In genomic region chr11:117688255-117688797, GRCh38 we compare ENCODE assay signal across 11 cellular contexts.
DNase-seq lines count a peak whose midpoint lies in the region; ATAC-seq and TF ChIP-seq lines count a peak whose summit lies in the region.
"Had no signal": no experiment of that assay in that cellular context is flagged by ENCODE, and none has a peak within 500 bp of the region (broad histone marks: within the 10 kb centered on the region; RNA-seq: fewer than 3 reads in every experiment).

No MANE protein-coding gene starts in this region.

- H3K4me3 Mint-ChIP-seq in activated T-helper 2 cell treated with anti-CD3 and anti-CD28 coated beads, Interferon-gamma antibody, Interleukin-2, Interleukin-4, amounts not matched to agents 10 μg/mL and 5 μg/mL and 100 μg/mL, durations not matched to agents 14 hours and 24 hours and 36 hours (ENCODE audit: low read depth), result no peak overlapping the region
- no peak overlapping the region for H3K4me3 Mint-ChIP-seq in CD4-positive, alpha-beta T cell
- H3K4me3 Mint-ChIP-seq: B cell; CD4-positive, alpha-beta memory T cell had no signal

- CTCF ChIA-PET in CD4-positive, alpha-beta T cell (lab: Charles Lee), result no interaction called here

- H3K27me3 Mint-ChIP-seq in activated T-helper 2 cell treated with anti-CD3 and anti-CD28 coated beads, Interferon-gamma antibody, Interleukin-2, Interleukin-4, amounts not matched to agents 10 μg/mL and 5 μg/mL and 100 μg/mL, durations not matched to agents 14 hours and 24 hours and 36 hours (ENCODE audit: low read depth), result peaks cover 2% of the 10 kb centered on the region
- H3K27me3 Mint-ChIP-seq in CD4-positive, alpha-beta T cell, result peaks cover 17% of the 10 kb centered on the region

- no peak overlapping the region for H3K27ac Mint-ChIP-seq in activated T-helper 2 cell treated with anti-CD3 and anti-CD28 coated beads, Interferon-gamma antibody, Interleukin-2, Interleukin-4, amounts not matched to agents 10 μg/mL and 5 μg/mL and 100 μg/mL, durations not matched to agents 14 hours and 24 hours and 36 hours
- H3K27ac Mint-ChIP-seq in CD4-positive, alpha-beta T cell, result no peak overlapping the region
- H3K27ac Mint-ChIP-seq: B cell; CD4-positive, alpha-beta memory T cell had no signal

- H3K4me3 ChIP-seq in dorsolateral prefrontal cortex (peak overlapping the region in 1 of 59 donors; percentile 7), thyroid gland (replicated peaks in 1 of 3) (no peak overlapping the region)
- H3K4me3 ChIP-seq: GM23248 had no signal

- H3K36me3 ChIP-seq in thyroid gland, result no peaks in the 10 kb centered on the region

- no peaks in the 10 kb centered on the region for H3K4me1 ChIP-seq in thyroid gland

- peak; percentile 22 for DNase-seq in NCI-H2029 treated with DMSO at 0.1 percent for 48 hours (lab: John Stamatoyannopoulos, UW)
- DNase-seq in dorsolateral prefrontal cortex, result no peak
- DNase-seq in thyroid gland, result peak; percentile 46 to 47
- DNase-seq in activated T-helper 2 cell treated with anti-CD3 and anti-CD28 coated beads, Interferon-gamma antibody, Interleukin-2, Interleukin-4, amounts not matched to agents 10 μg/mL and 5 μg/mL and 100 μg/mL, durations not matched to agents 14 hours and 24 hours and 36 hours (ENCODE audit: low spot score), result no peak
- DNase-seq in Right ventricle myocardium superior, result no peak
- DNase-seq in CD4-positive, alpha-beta T cell, result no peak
- DNase-seq: CD4-positive, alpha-beta memory T cell; DMS79; GM23248 had no signal

- H3K9me3 Mint-ChIP-seq in activated T-helper 2 cell treated with anti-CD3 and anti-CD28 coated beads, Interferon-gamma antibody, Interleukin-2, Interleukin-4, amounts not matched to agents 10 μg/mL and 5 μg/mL and 100 μg/mL, durations not matched to agents 14 hours and 24 hours and 36 hours, result no peaks in the 10 kb centered on the region
- no peaks in the 10 kb centered on the region for H3K9me3 Mint-ChIP-seq in CD4-positive, alpha-beta T cell
- H3K9me3 Mint-ChIP-seq: CD4-positive, alpha-beta memory T cell had no signal

- WGBS in thyroid gland, 2 donors, result 53 to 79% methylated on average over 3 of the region's 3 CpGs

- TF ChIP-seq CTCF in dorsolateral prefrontal cortex (IDR thresholded peaks at IDR 0.05 in 54 of 56, conservative IDR thresholded peaks at IDR 0.05 in 2 of 56; ENCODE audit: low read depth in 1 of 56, partially characterized antibody in 56 of 56), result no peak
- no peak for TF ChIP-seq CTCF in thyroid gland (IDR thresholded peaks at IDR 0.05)
- TF ChIP-seq CTCF in CD4-positive, alpha-beta T cell (IDR thresholded peaks at IDR 0.05), result no peak

- H3K36me3 Mint-ChIP-seq in activated T-helper 2 cell treated with anti-CD3 and anti-CD28 coated beads, Interferon-gamma antibody, Interleukin-2, Interleukin-4, amounts not matched to agents 10 μg/mL and 5 μg/mL and 100 μg/mL, durations not matched to agents 14 hours and 24 hours and 36 hours (ENCODE audit: low read depth), result no peaks in the 10 kb centered on the region
- H3K36me3 Mint-ChIP-seq in CD4-positive, alpha-beta T cell (ENCODE audit: low read depth), result no peaks in the 10 kb centered on the region
- H3K36me3 Mint-ChIP-seq: CD4-positive, alpha-beta memory T cell had no signal

- POLR2A ChIA-PET in CD4-positive, alpha-beta T cell (lab: Charles Lee), result no interaction called here

- H3K9me3 ChIP-seq in thyroid gland, result no peaks in the 10 kb centered on the region
- no peaks in the 10 kb centered on the region for H3K9me3 ChIP-seq in CD4-positive, alpha-beta T cell (ENCODE audit: control insufficient read depth, low read length)

- ATAC-seq in Right ventricle myocardium superior (ENCODE audit: poor library complexity), result no peak
- no peak for ATAC-seq in CD4-positive, alpha-beta T cell (ENCODE audit: poor library complexity)

- H3K27ac ChIP-seq in angular gyrus (ENCODE audit: low read depth, low read length), result peak overlapping the region; percentile 67
- peak overlapping the region; percentile 10 to 99 (median 83) for H3K27ac ChIP-seq in dorsolateral prefrontal cortex
- H3K27ac ChIP-seq in thyroid gland, result no peak overlapping the region
- no peak overlapping the region for H3K27ac ChIP-seq in CD4-positive, alpha-beta T cell (ENCODE audit: low read depth, low read length)
- H3K27ac ChIP-seq: GM23248 had no signal

- no peaks in the 10 kb centered on the region for H3K27me3 ChIP-seq in dorsolateral prefrontal cortex
- H3K27me3 ChIP-seq in thyroid gland, result no peaks in the 10 kb centered on the region
- no peaks in the 10 kb centered on the region for H3K27me3 ChIP-seq in CD4-positive, alpha-beta T cell (ENCODE audit: control insufficient read depth, insufficient read depth, low read length)

- no peaks in the 10 kb centered on the region for H3K4me1 Mint-ChIP-seq in activated T-helper 2 cell treated with anti-CD3 and anti-CD28 coated beads, Interferon-gamma antibody, Interleukin-2, Interleukin-4, amounts not matched to agents 10 μg/mL and 5 μg/mL and 100 μg/mL, durations not matched to agents 14 hours and 24 hours and 36 hours (ENCODE audit: low read depth)
- H3K4me1 Mint-ChIP-seq in CD4-positive, alpha-beta T cell (ENCODE audit: low read depth), result no peaks in the 10 kb centered on the region
- H3K4me1 Mint-ChIP-seq: B cell; CD4-positive, alpha-beta memory T cell had no signal

- TF ChIP-seq POLR2A in thyroid gland (IDR thresholded peaks at IDR 0.05), result no peak

- intact Hi-C loops in dorsolateral prefrontal cortex (cut with DNase I) (no loop called here), thyroid gland (cut with DNase I) (no loop called here), Right ventricle myocardium superior (cut with DNase I) (no loop called here)
- intact Hi-C loops in activated T-helper 2 cell treated with anti-CD3 and anti-CD28 coated beads, Interferon-gamma antibody, Interleukin-2, Interleukin-4, amounts not matched to agents 10 μg/mL and 5 μg/mL and 100 μg/mL, durations not matched to agents 14 hours and 24 hours and 36 hours (cut with micrococcal nuclease), result no loop called here
- intact Hi-C loops in CD4-positive, alpha-beta T cell (cut with DNase I, micrococcal nuclease), result no loop called here

Comparison
In these comparisons a context has a peak if more than half of its experiments do, and no peak if none do; other contexts are left out.
1. DNase-seq: peak in NCI-H2029 treated with DMSO at 0.1 percent for 48 hours (single experiment) and thyroid gland (2 of 2); none in dorsolateral prefrontal cortex (0 of 10), activated T-helper 2 cell treated with anti-CD3 and anti-CD28 coated beads, Interferon-gamma antibody, Interleukin-2, Interleukin-4, amounts not matched to agents 10 μg/mL and 5 μg/mL and 100 μg/mL, durations not matched to agents 14 hours and 24 hours and 36 hours (single experiment), Right ventricle myocardium superior (single experiment) and CD4-positive, alpha-beta T cell (0 of 10).
2. H3K27ac ChIP-seq: peak in angular gyrus (single experiment) and dorsolateral prefrontal cortex (59 of 59); none in thyroid gland (0 of 3) and CD4-positive, alpha-beta T cell (single experiment).